In genomic region chr3:178152010-178152409, GRCh38 we compare ENCODE assay signal across 21 cellular contexts.
A peak's percentile ranks its signal among the peaks of the same experiment; 100 is the strongest.
DNase-seq lines count a peak whose midpoint lies in the region; TF ChIP-seq lines count a peak whose summit lies in the region.
"Had no signal": no experiment of that assay in that cellular context is flagged by ENCODE, and none has a peak within 500 bp of the region (broad histone marks: within the 10 kb centered on the region; RNA-seq: fewer than 3 reads in every experiment).

No MANE protein-coding gene starts in this region.

- H3K36me3 ChIP-seq in osteoblast (ENCODE audit: insufficient read depth, low read length) (no peaks in the 10 kb centered on the region), smooth muscle cell (ENCODE audit: low read depth) (no peaks in the 10 kb centered on the region)
- H3K36me3 ChIP-seq: BLaER1, neural progenitor cell, suprapubic skin, uterus had no signal

- no peak overlapping the region for H3K4me2 ChIP-seq in osteoblast (ENCODE audit: insufficient read depth, low read length)
- no peak overlapping the region for H3K4me2 ChIP-seq in smooth muscle cell
- H3K4me2 ChIP-seq: BLaER1, neural progenitor cell had no signal

- H3F3A ChIP-seq in smooth muscle cell (ENCODE audit: low read depth): no peaks in the 10 kb centered on the region

- peak; percentile 3 for TF ChIP-seq CTCF in choroid plexus epithelial cell (conservative IDR thresholded peaks at IDR 0.05; ENCODE audit: low read depth, low read length)
- no peak for TF ChIP-seq CTCF in osteoblast (IDR thresholded peaks at IDR 0.05; ENCODE audit: extremely low read depth, low read depth, low read length)
- TF ChIP-seq CTCF in smooth muscle cell (IDR thresholded peaks at IDR 0.05; ENCODE audit: borderline replicate concordance, insufficient read depth, poor library complexity, severe bottlenecking): no peak

- H3K27ac ChIP-seq in osteoblast (ENCODE audit: low read depth, low read length) (no peak overlapping the region), smooth muscle cell (ENCODE audit: low read depth) (no peak overlapping the region)
- H3K27ac ChIP-seq: BLaER1, neural progenitor cell, suprapubic skin, uterus had no signal

- no peaks in the 10 kb centered on the region for H4K20me1 ChIP-seq in osteoblast (ENCODE audit: insufficient read depth, low read length)
- no peaks in the 10 kb centered on the region for H4K20me1 ChIP-seq in smooth muscle cell (ENCODE audit: low read depth)
- H4K20me1 ChIP-seq: BLaER1 had no signal

- H2AFZ ChIP-seq in osteoblast (ENCODE audit: low read length): peak overlapping the region; percentile 66
- no peak overlapping the region for H2AFZ ChIP-seq in smooth muscle cell (ENCODE audit: low read depth)
- H2AFZ ChIP-seq: neural progenitor cell had no signal

- H3K9me3 ChIP-seq in osteoblast (ENCODE audit: low read depth, low read length): no peaks in the 10 kb centered on the region
- no peaks in the 10 kb centered on the region for H3K9me3 ChIP-seq in smooth muscle cell (replicated peaks; ENCODE audit: low read depth)
- H3K9me3 ChIP-seq: suprapubic skin, uterus had no signal

- H3K27me3 ChIP-seq in osteoblast (ENCODE audit: insufficient read depth, low read length) (no peaks in the 10 kb centered on the region), smooth muscle cell (ENCODE audit: low read depth) (no peaks in the 10 kb centered on the region)
- H3K27me3 ChIP-seq: BLaER1, neural progenitor cell, suprapubic skin, uterus had no signal

- H3K4me1 ChIP-seq in osteoblast (ENCODE audit: insufficient read depth, low read length) (no peaks in the 10 kb centered on the region), smooth muscle cell (ENCODE audit: low read depth) (peaks cover 5% of the 10 kb centered on the region)
- H3K4me1 ChIP-seq: suprapubic skin, uterus had no signal

- H3K4me3 ChIP-seq in choroid plexus epithelial cell (ENCODE audit: low read depth, low read length) (no peak overlapping the region), osteoblast (ENCODE audit: insufficient read depth, low read length) (no peak overlapping the region), smooth muscle cell (no peak overlapping the region)
- H3K4me3 ChIP-seq: BLaER1, K562, neural progenitor cell, suprapubic skin, uterus had no signal

- H3K79me2 ChIP-seq in osteoblast (ENCODE audit: insufficient read depth, low read length): no peaks in the 10 kb centered on the region
- H3K79me2 ChIP-seq in smooth muscle cell (ENCODE audit: low read depth): no peaks in the 10 kb centered on the region

- DNase-seq in NCI-H2081 (lab: John Stamatoyannopoulos, UW): peak; percentile 23 to 70
- no peak for DNase-seq in NCI-H2081 treated with DMSO at 0.1 percent for 48 hours (lab: John Stamatoyannopoulos, UW)
- DNase-seq in NCI-H1694 treated with DMSO at 0.1 percent for 48 hours (lab: John Stamatoyannopoulos, UW): peak; percentile 15
- DNase-seq in choroid plexus epithelial cell (ENCODE audit: low read depth): peak; percentile 40
- no peak for DNase-seq in osteoblast (ENCODE audit: insufficient read length, low spot score, missing footprints)
- no peak for DNase-seq in OCI-M2 (lab: John Stamatoyannopoulos, UW; ENCODE audit: unreplicated experiment)
- DNase-seq in SKM-1 treated with dmso at 0.1 percent for 144 hours (lab: John Stamatoyannopoulos, UW; ENCODE audit: unreplicated experiment): no peak
- DNase-seq in smooth muscle cell (lab: John Stamatoyannopoulos, UW; ENCODE audit: unreplicated experiment): no peak
- DNase-seq: 8988T; activated CD4-positive, alpha-beta T cell treated with anti-CD3 and anti-CD28 coated beads for 4 hours; activated CD8-positive, alpha-beta memory T cell treated with anti-CD3 and anti-CD28 coated beads, Interleukin-2, amount 10 ng/mL, durations not matched to agents 7 days and 5 days; H7; left colon; NCI-H526; retina; stimulated activated CD4-positive, alpha-beta T cell treated with anti-CD3 and anti-CD28 coated beads, Interleukin-12 subunit alpha, Interleukin-12 subunit beta, amount 100 ng/mL, for 4 hours; uterus had no signal

- no peak overlapping the region for H3K9ac ChIP-seq in smooth muscle cell (ENCODE audit: low read depth)
- H3K9ac ChIP-seq: BLaER1, neural progenitor cell had no signal

- WGBS in smooth muscle cell (ENCODE audit: low lambda C conversion rate): 91% methylated on average over 3 of the region's 3 CpGs

Comparison
In these comparisons a context has a peak if more than half of its experiments do, and no peak if none do; other contexts are left out.
1. DNase-seq: peak in NCI-H2081 (2 of 2), NCI-H1694 treated with DMSO at 0.1 percent for 48 hours (single experiment) and choroid plexus epithelial cell (single experiment); none in NCI-H2081 treated with DMSO at 0.1 percent for 48 hours (single experiment), osteoblast (single experiment), OCI-M2 (single experiment), SKM-1 treated with dmso at 0.1 percent for 144 hours (single experiment) and smooth muscle cell (single experiment).